ENCODE assay signal across 32 cellular contexts in genomic region chr4:22712541-22712940, GRCh38. TPM values are rescaled to one million over a fixed set of nuclear protein-coding genes. Genes with fewer than 3 reads are reported as not detected.
"Had no signal": no experiment of that assay in that cellular context is flagged by ENCODE, and none has a peak within 500 bp of the region (broad histone marks: within the 10 kb centered on the region; RNA-seq: fewer than 3 reads in every experiment).

No MANE protein-coding gene starts in this region.

- H3K4me1 Mint-ChIP-seq: endodermal cell; memory B cell; natural killer cell; stimulated activated effector memory CD8-positive, alpha-beta T cell treated with anti-CD3 and anti-CD28 coated beads, Interleukin-12 subunit alpha, Interleukin-12 subunit beta, amount 100 ng/mL, for 72 hours had no signal

- DNase-seq: colonic mucosa; effector CD8-positive, alpha-beta T cell; endodermal cell; foreskin fibroblast; gastrocnemius medialis; head of caudate nucleus; left colon; left ventricle myocardium superior; natural killer cell; occipital lobe; ovary; stimulated activated CD4-positive, alpha-beta T cell treated with anti-CD3 and anti-CD28 coated beads, Interleukin-2, amount 100 ng/mL, for 24 hours; stimulated activated CD4-positive, alpha-beta T cell treated with anti-CD3 and anti-CD28 coated beads, Interleukin-4, amount 100 ng/mL, for 24 hours; stimulated activated naive CD8-positive, alpha-beta T cell treated with anti-CD3 and anti-CD28 coated beads, Interleukin-15, Interleukin-2, amounts not matched to agents 100 U/mL and 50 U/mL, for 24 hours; substantia nigra; testis; tibial artery; upper lobe of left lung had no signal

- H3K9me3 ChIP-seq: colonic mucosa, gastrocnemius medialis, ovary, testis, tibial artery, upper lobe of left lung had no signal

- H3K27me3 ChIP-seq: colonic mucosa, gastrocnemius medialis, ovary, testis, tibial artery, upper lobe of left lung had no signal

- H3K36me3 ChIP-seq: colonic mucosa, gastrocnemius medialis, ovary, tibial artery, upper lobe of left lung had no signal

- H3K4me2 ChIP-seq: smooth muscle cell had no signal

- H3K4me1 ChIP-seq: colonic mucosa, gastrocnemius medialis, testis, tibial artery, upper lobe of left lung had no signal

- H3K9me3 Mint-ChIP-seq: dendritic cell treated with granulocyte-macrophage colony-stimulating factor and Interleukin-4, amounts not matched to agents 40 ng/mL and 50 ng/mL, for 4 days; endodermal cell; natural killer cell had no signal

- ATAC-seq: esophagus mucosa; gastrocnemius medialis; left colon; left ventricle myocardium superior; natural killer cell; sciatic nerve; stimulated activated effector memory CD8-positive, alpha-beta T cell treated with anti-CD3 and anti-CD28 coated beads, Interleukin-12 subunit alpha, Interleukin-12 subunit beta, amount 100 ng/mL, for 72 hours; stimulated activated naive CD8-positive, alpha-beta T cell treated with anti-CD3 and anti-CD28 coated beads, Interleukin-15, Interleukin-2, amounts not matched to agents 100 U/mL and 50 U/mL, for 24 hours had no signal

- H3K4me3 Mint-ChIP-seq: dendritic cell treated with granulocyte-macrophage colony-stimulating factor and Interleukin-4, amounts not matched to agents 40 ng/mL and 50 ng/mL, for 4 days; endodermal cell; memory B cell; natural killer cell; stimulated activated effector memory CD8-positive, alpha-beta T cell treated with anti-CD3 and anti-CD28 coated beads, Interleukin-12 subunit alpha, Interleukin-12 subunit beta, amount 100 ng/mL, for 72 hours had no signal

- FAIRE-seq: keratinocyte, urothelium cell line had no signal

- H3K27me3 Mint-ChIP-seq: memory B cell had no signal

- H3K27ac Mint-ChIP-seq: dendritic cell treated with granulocyte-macrophage colony-stimulating factor and Interleukin-4, amounts not matched to agents 40 ng/mL and 50 ng/mL, for 4 days; endodermal cell; memory B cell; natural killer cell; stimulated activated effector memory CD8-positive, alpha-beta T cell treated with anti-CD3 and anti-CD28 coated beads, Interleukin-12 subunit alpha, Interleukin-12 subunit beta, amount 100 ng/mL, for 72 hours had no signal

- H3K4me3 ChIP-seq: colonic mucosa, gastrocnemius medialis, lung, ovary, smooth muscle cell, testis, tibial artery, upper lobe of left lung had no signal

- H3K36me3 Mint-ChIP-seq: memory B cell; natural killer cell; stimulated activated effector memory CD8-positive, alpha-beta T cell treated with anti-CD3 and anti-CD28 coated beads, Interleukin-12 subunit alpha, Interleukin-12 subunit beta, amount 100 ng/mL, for 72 hours had no signal

- H3K27ac ChIP-seq: colonic mucosa, epithelial cell of prostate, gastrocnemius medialis, ovary, testis, tibial artery, upper lobe of left lung had no signal

RNA-seq across cellular contexts. Expression of gene GBA3, which starts 19.8 kb away (rescaled TPM):
- total RNA-seq: chondrocyte, endodermal cell, glomerular endothelial cell, left ventricle myocardium superior, natural killer cell, pulmonary artery endothelial cell, sciatic nerve, smooth muscle cell had no signal
- polyA plus RNA-seq: keratinocyte, neural cell, smooth muscle cell had no signal
